1 cellular context compared by ENCODE assay signal in genomic region chr17:2240541-2240940, GRCh38.
TF ChIP-seq lines count a peak whose summit lies in the region.

No MANE protein-coding gene starts in this region.

TF ChIP-seq in GM12878, 131 proteins besides CTCF, POLR2A, EP300 and RAD21 (continued from another document):
- TF ChIP-seq PML (IDR thresholded peaks at IDR 0.05; ENCODE audit: low read length) = 0 out of 2 replicates have a peak, but pooled peaks have one; percentile 6
